ENCODE assay signal across 8 cellular contexts in genomic region chr9:21455320-21455719, GRCh38. TPM values are rescaled to one million over a fixed set of nuclear protein-coding genes. Genes with fewer than 3 reads are reported as not detected.
DNase-seq lines count a peak whose midpoint lies in the region; ATAC-seq, FAIRE-seq and TF ChIP-seq lines count a peak whose summit lies in the region.

No MANE protein-coding gene starts in this region.

- peak; percentile 83 for ATAC-seq in GM21737 (IDR thresholded peaks at IDR 0.05; ENCODE audit: unreplicated experiment)

- H3K27me3 Mint-ChIP-seq in activated naive CD8-positive, alpha-beta T cell treated with anti-CD3 and anti-CD28 coated beads for 36 hours = peaks cover 3% of the 10 kb centered on the region

- no peaks in the 10 kb centered on the region for H3K9me1 ChIP-seq in keratinocyte (ENCODE audit: control insufficient read depth, extremely low read depth, insufficient read depth, low read length)

- no peak for FAIRE-seq in keratinocyte (lab: Jason Lieb, UNC)

- H3K27ac Mint-ChIP-seq in activated naive CD8-positive, alpha-beta T cell treated with anti-CD3 and anti-CD28 coated beads for 36 hours = no peak overlapping the region

- H3K9me3 ChIP-seq in keratinocyte (ENCODE audit: control insufficient read depth, low read depth, low read length) (no peaks in the 10 kb centered on the region), transverse colon (no peaks in the 10 kb centered on the region)

- peaks cover under 1% of the 10 kb centered on the region for H3K4me1 Mint-ChIP-seq in activated naive CD8-positive, alpha-beta T cell treated with anti-CD3 and anti-CD28 coated beads for 36 hours

- no peaks in the 10 kb centered on the region for H3K36me3 Mint-ChIP-seq in activated naive CD8-positive, alpha-beta T cell treated with anti-CD3 and anti-CD28 coated beads for 36 hours

- H3K79me2 ChIP-seq in KMS-11 (ENCODE audit: insufficient read depth, low read depth) = no peaks in the 10 kb centered on the region
- H3K79me2 ChIP-seq in keratinocyte (ENCODE audit: control insufficient read depth, insufficient read depth, low read length) = no peaks in the 10 kb centered on the region

- no peak overlapping the region for H3K9ac ChIP-seq in KMS-11
- no peak overlapping the region for H3K9ac ChIP-seq in keratinocyte (ENCODE audit: control insufficient read depth, extremely low read depth, insufficient read depth, low read length)

- H3K27me3 ChIP-seq in KMS-11 (ENCODE audit: insufficient read depth, low read depth) (no peaks in the 10 kb centered on the region), keratinocyte (ENCODE audit: control insufficient read depth, extremely low read depth, insufficient read depth, low read length) (no peaks in the 10 kb centered on the region), transverse colon (peaks cover under 1% of the 10 kb centered on the region)

- peak; percentile 35 for DNase-seq in SIG-M5 treated with dmso at 0.1 percent for 504 hours (lab: John Stamatoyannopoulos, UW; ENCODE audit: unreplicated experiment)
- no peak for DNase-seq in SIG-M5 (lab: John Stamatoyannopoulos, UW)
- DNase-seq in activated naive CD8-positive, alpha-beta T cell treated with anti-CD3 and anti-CD28 coated beads for 36 hours = peak; percentile 17
- no peak for DNase-seq in keratinocyte (ENCODE audit: low read depth, low spot score)
- DNase-seq in transverse colon = peak; percentile 16
- no peak for DNase-seq in NK-92 treated with Interleukin-12 subunit alpha and Interleukin-12 subunit beta, amount 100 ng/mL, for 24 hours (lab: John Stamatoyannopoulos, UW)

- no peaks in the 10 kb centered on the region for H3K9me3 Mint-ChIP-seq in activated naive CD8-positive, alpha-beta T cell treated with anti-CD3 and anti-CD28 coated beads for 36 hours

- peak; percentile 70 for TF ChIP-seq CTCF in KMS-11 (conservative IDR thresholded peaks at IDR 0.05; ENCODE audit: low read depth, low read length)
- peak; percentile 72 to 80 (median 76) for TF ChIP-seq CTCF in keratinocyte (optimal IDR thresholded peaks at IDR 0.05 in 1 of 3, IDR thresholded peaks at IDR 0.05 in 1 of 3, conservative IDR thresholded peaks at IDR 0.05 in 1 of 3; ENCODE audit: extremely low read depth in 1 of 3, insufficient read depth in 2 of 3, low read length in 3 of 3)
- peak; percentile 59 to 74 (median 70) for TF ChIP-seq CTCF in transverse colon (IDR thresholded peaks at IDR 0.05)

- H3K4me3 Mint-ChIP-seq in activated naive CD8-positive, alpha-beta T cell treated with anti-CD3 and anti-CD28 coated beads for 36 hours = no peak overlapping the region

- H4K20me1 ChIP-seq in KMS-11 (ENCODE audit: insufficient read depth) = no peaks in the 10 kb centered on the region
- no peaks in the 10 kb centered on the region for H4K20me1 ChIP-seq in keratinocyte (ENCODE audit: control insufficient read depth, extremely low read depth, insufficient read depth, low read length)

- in situ Hi-C loops in transverse colon (cut with MboI; ENCODE audit: low pct_ligation_motif_present in 1 of 4, low pct_unique_long_range_greater_than_20kb in 1 of 4, low sequenced_read_pairs in 3 of 4) = loop anchor here in 2 of 4 donors (25.0 kb wide), 1 partner anchor 332 kb away; no protein-coding TSS in a partner anchor

- TF ChIP-seq POLR2A in transverse colon (IDR thresholded peaks at IDR 0.05) = no peak

- dilution Hi-C loops in keratinocyte (cut with MboI; ENCODE audit: extremely low pct_ligation_motif_present, low sequenced_read_pairs) = no loop called here

- H3K4me3 ChIP-seq in KMS-11 (IDR thresholded peaks at IDR 0.05; ENCODE audit: insufficient read depth, low read depth, low read length) (no peak overlapping the region), keratinocyte (ENCODE audit: control insufficient read depth in 2 of 3, extremely low read depth in 1 of 3, insufficient read depth in 2 of 3, low read depth in 1 of 3, low read length in 3 of 3) (no peak overlapping the region), transverse colon (no peak overlapping the region)

- H3K4me1 ChIP-seq in KMS-11 (ENCODE audit: low read depth, poor library complexity, severe bottlenecking) (no peaks in the 10 kb centered on the region), keratinocyte (ENCODE audit: control insufficient read depth, extremely low read depth, insufficient read depth, low read length) (peaks cover 14% of the 10 kb centered on the region), transverse colon (no peaks in the 10 kb centered on the region)

- intact Hi-C loops in transverse colon (cut with DNase I; ENCODE audit: low total_unique reads) = loop anchor here (5.0 kb wide), 1 partner anchor 133 kb away; no protein-coding TSS in a partner anchor

- H3K36me3 ChIP-seq in KMS-11 (ENCODE audit: insufficient read depth) (no peaks in the 10 kb centered on the region), keratinocyte (ENCODE audit: control insufficient read depth in 2 of 2, extremely low read depth in 1 of 2, insufficient read depth in 2 of 2, low read length in 2 of 2) (peaks cover 4 to 6% of the 10 kb centered on the region in 2 experiments), transverse colon (no peaks in the 10 kb centered on the region)

- H3K4me2 ChIP-seq in KMS-11 (no peak overlapping the region), keratinocyte (ENCODE audit: control insufficient read depth, extremely low read depth, insufficient read depth, low read depth, low read length) (no peak overlapping the region)

- TF ChIP-seq EP300 in transverse colon (IDR thresholded peaks at IDR 0.05; ENCODE audit: low read depth) = no peak

- H2AFZ ChIP-seq in KMS-11 (ENCODE audit: low read depth) = no peak overlapping the region
- no peak overlapping the region for H2AFZ ChIP-seq in keratinocyte (ENCODE audit: control insufficient read depth, low read length)

- H3K27ac ChIP-seq in KMS-11 (no peak overlapping the region), keratinocyte (ENCODE audit: control insufficient read depth, insufficient read depth, low read length) (no peak overlapping the region), transverse colon (no peak overlapping the region)

RNA-seq across cellular contexts. Expression of gene IFNA1, which starts 15.1 kb away (rescaled TPM):
- not detected for total RNA-seq in activated naive CD8-positive, alpha-beta T cell treated with anti-CD3 and anti-CD28 coated beads for 36 hours
- not detected in 3 replicates for polyA plus RNA-seq in keratinocyte
- not detected for polyA plus RNA-seq in keratinocyte (2011; ENCODE audit: low read depth)
- not detected in 2 replicates for polyA plus RNA-seq in keratinocyte (2011; cell fraction: cytosol; rRNA removed)
- not detected in 2 replicates for polyA plus RNA-seq in keratinocyte (2011; cell fraction: nucleus; rRNA removed)
- polyA plus RNA-seq in keratinocyte (2012; ENCODE audit: low replicate concordance) = 0.82 TPM in 1 of 2 replicates, not detected in the other
- not detected in 3 replicates for polyA minus RNA-seq in keratinocyte
- not detected for polyA minus RNA-seq in keratinocyte (2011; cell fraction: cytosol; rRNA and poly(A)+ RNA removed)
- polyA minus RNA-seq in keratinocyte (2011; cell fraction: nucleus; rRNA and poly(A)+ RNA removed) = not detected in 2 replicates
- total RNA-seq in transverse colon = not detected

RNA-seq across cellular contexts. Expression of gene IFNE, which starts 26.8 kb away (rescaled TPM):
- not detected for total RNA-seq in activated naive CD8-positive, alpha-beta T cell treated with anti-CD3 and anti-CD28 coated beads for 36 hours
- polyA plus RNA-seq in keratinocyte = 0.51 to 3.9 TPM (median 2.6 TPM) in 3 replicates
- 4.2 TPM for polyA plus RNA-seq in keratinocyte (2011; ENCODE audit: low read depth)
- 0.08 and 0.24 TPM in 2 replicates for polyA plus RNA-seq in keratinocyte (2011; cell fraction: cytosol; rRNA removed)
- 16.1 and 17.8 TPM in 2 replicates for polyA plus RNA-seq in keratinocyte (2011; cell fraction: nucleus; rRNA removed)
- 0.60 and 3.0 TPM in 2 replicates for polyA plus RNA-seq in keratinocyte (2012; ENCODE audit: low replicate concordance)
- 0.36 to 9.0 TPM (median 2.8 TPM) in 3 replicates for polyA minus RNA-seq in keratinocyte
- not detected for polyA minus RNA-seq in keratinocyte (2011; cell fraction: cytosol; rRNA and poly(A)+ RNA removed)
- polyA minus RNA-seq in keratinocyte (2011; cell fraction: nucleus; rRNA and poly(A)+ RNA removed) = 8.4 and 23.0 TPM in 2 replicates
- not detected for total RNA-seq in transverse colon

RNA-seq across cellular contexts. Expression of gene IFNA8, which starts 46.4 kb away (rescaled TPM):
- not detected for total RNA-seq in activated naive CD8-positive, alpha-beta T cell treated with anti-CD3 and anti-CD28 coated beads for 36 hours
- not detected in 3 replicates for polyA plus RNA-seq in keratinocyte
- not detected for polyA plus RNA-seq in keratinocyte (2011; ENCODE audit: low read depth)
- polyA plus RNA-seq in keratinocyte (2011; cell fraction: cytosol; rRNA removed) = not detected in 2 replicates
- not detected in 2 replicates for polyA plus RNA-seq in keratinocyte (2011; cell fraction: nucleus; rRNA removed)
- not detected in 2 replicates for polyA plus RNA-seq in keratinocyte (2012; ENCODE audit: low replicate concordance)
- not detected in 3 replicates for polyA minus RNA-seq in keratinocyte
- not detected for polyA minus RNA-seq in keratinocyte (2011; cell fraction: cytosol; rRNA and poly(A)+ RNA removed)
- polyA minus RNA-seq in keratinocyte (2011; cell fraction: nucleus; rRNA and poly(A)+ RNA removed) = not detected in 2 replicates
- total RNA-seq in transverse colon = not detected

Comparison
In these comparisons a context has a peak if more than half of its experiments do, and no peak if none do; other contexts are left out.
1. DNase-seq: peak in SIG-M5 treated with dmso at 0.1 percent for 504 hours (single experiment), activated naive CD8-positive, alpha-beta T cell treated with anti-CD3 and anti-CD28 coated beads for 36 hours (single experiment) and transverse colon (single experiment); none in SIG-M5 (single experiment), keratinocyte (single experiment) and NK-92 treated with Interleukin-12 subunit alpha and Interleukin-12 subunit beta, amount 100 ng/mL, for 24 hours (single experiment).
2. Peak in every context shown above with its lines, with median percentiles within 50 percentile points of each other: CTCF ChIP-seq.